Comparison of ENCODE assay signal across 1 cellular context in genomic region chr3:98593046-98593936, GRCh38.
A peak's percentile ranks its signal among the peaks of the same experiment; 100 is the strongest.
TF ChIP-seq lines count a peak whose summit lies in the region.

Gene CPOX, minus strand, starts transcription at chr3:98593611. Its CDS starts 107 bp downstream, at chr3:98593504.

TF ChIP-seq in K562, 482 proteins besides CTCF, POLR2A, EP300 and RAD21 (continued from another document):
- peak in 1 of 2 experiments; percentile 76 for TF ChIP-seq AFF1 (IDR thresholded peaks at IDR 0.05; ENCODE audit: low read depth in 1 of 2, partially characterized antibody in 2 of 2)
- TF ChIP-seq ETV5 (CRISPR knock-in tag; IDR thresholded peaks at IDR 0.05; ENCODE audit: low read depth), result peak; percentile 83
- TF ChIP-seq CBFA2T3 (IDR thresholded peaks at IDR 0.05), result peak; percentile 90
- TF ChIP-seq SMARCE1 (IDR thresholded peaks at IDR 0.05), result peak; percentile 45; the same call in 1 of the 2 replicates
- peak; percentile 94 for TF ChIP-seq ZNF766 (CRISPR knock-in tag; conservative IDR thresholded peaks at IDR 0.05)
- no peak for TF ChIP-seq MBD1 (CRISPR knock-in tag; IDR thresholded peaks at IDR 0.05)
- peak; percentile 77 for TF ChIP-seq TCF3 (CRISPR knock-in tag; IDR thresholded peaks at IDR 0.05)
